3 cellular contexts compared by ENCODE assay signal in genomic region chr19:47346024-47346423, GRCh38. TPM values are rescaled to one million over a fixed set of nuclear protein-coding genes. Genes with fewer than 3 reads are reported as not detected.
"Had no signal": no experiment of that assay in that cellular context is flagged by ENCODE, and none has a peak within 500 bp of the region (broad histone marks: within the 10 kb centered on the region; RNA-seq: fewer than 3 reads in every experiment).

No MANE protein-coding gene starts in this region.

RNA-seq across cellular contexts. Expression of gene C5AR2, which starts 14.0 kb away (rescaled TPM):
- total RNA-seq: LHCN-M2, NCI-H460 had no signal

RNA-seq across cellular contexts. Expression of gene C5AR1, which starts 36.4 kb away (rescaled TPM):
- total RNA-seq: LHCN-M2, M059J had no signal
